In the genomic region with DNA sequence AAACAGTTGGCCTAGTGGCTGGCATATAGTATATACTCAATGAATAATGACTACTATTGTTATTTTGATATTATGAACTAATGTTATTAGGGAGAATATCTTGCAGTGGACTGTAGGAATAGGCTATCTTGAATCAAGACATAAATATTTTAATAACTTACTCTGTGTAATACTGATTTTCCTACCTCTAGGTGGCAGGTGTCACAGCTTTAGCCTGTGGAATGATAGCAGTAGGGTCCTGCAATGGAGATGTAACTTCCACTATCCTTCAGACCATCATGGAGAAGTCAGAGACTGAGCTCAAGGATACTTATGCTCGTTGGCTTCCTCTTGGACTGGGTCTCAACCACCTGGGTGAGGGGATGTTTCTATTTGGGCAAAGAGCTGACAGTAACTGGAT, we compare ENCODE assay signal across 11 cellular contexts. TPM values are rescaled to one million over a fixed set of nuclear protein-coding genes. Genes with fewer than 3 reads are reported as not detected.
DNase-seq lines count a peak whose midpoint lies in the region; ATAC-seq, FAIRE-seq and TF ChIP-seq lines count a peak whose summit lies in the region.
"Had no signal": no experiment of that assay in that cellular context is flagged by ENCODE, and none has a peak within 500 bp of the region (broad histone marks: within the 10 kb centered on the region; RNA-seq: fewer than 3 reads in every experiment).

No MANE protein-coding gene starts in this region.

- no peaks in the 10 kb centered on the region for H3K4me1 ChIP-seq in OCI-LY3 (ENCODE audit: low read length)
- peaks cover 3% of the 10 kb centered on the region for H3K4me1 ChIP-seq in endothelial cell of umbilical vein (ENCODE audit: control insufficient read depth, extremely low read depth, insufficient read depth, low read length)
- H3K4me1 ChIP-seq in small intestine (ENCODE audit: control insufficient read depth in 2 of 2, insufficient read depth in 1 of 2, low read depth in 1 of 2, low read length in 1 of 2) = no peaks in the 10 kb centered on the region

- H3K4me3 ChIP-seq in OCI-LY3 (ENCODE audit: low read length) (no peak overlapping the region), endothelial cell of umbilical vein (replicated peaks in 1 of 3; ENCODE audit: insufficient read depth in 1 of 3, low read depth in 1 of 3, low read length in 3 of 3) (no peak overlapping the region), small intestine (ENCODE audit: low read depth in 1 of 2, low read length in 2 of 2) (no peak overlapping the region)
- H3K4me3 ChIP-seq: stomach had no signal

- H3K27me3 ChIP-seq in OCI-LY3 (ENCODE audit: low read depth, low read length) = no peaks in the 10 kb centered on the region
- H3K27me3 ChIP-seq in endothelial cell of umbilical vein (ENCODE audit: control insufficient read depth in 2 of 2, insufficient read depth in 2 of 2, low read length in 2 of 2) = no peaks in the 10 kb centered on the region
- no peaks in the 10 kb centered on the region for H3K27me3 ChIP-seq in small intestine (ENCODE audit: control insufficient read depth in 2 of 2, insufficient read depth in 2 of 2, low read length in 2 of 2)
- H3K27me3 ChIP-seq: stomach had no signal

- no peak overlapping the region for H2AFZ ChIP-seq in OCI-LY3 (ENCODE audit: low read depth, low read length)
- no peak overlapping the region for H2AFZ ChIP-seq in endothelial cell of umbilical vein (ENCODE audit: low read depth, low read length)

- dilution Hi-C loops in endothelial cell of umbilical vein (cut with MboI; ENCODE audit: extremely low pct_ligation_motif_present, low sequenced_read_pairs) = no loop called here

- intact Hi-C loops in endothelial cell of umbilical vein (cut with micrococcal nuclease) = no loop called here

- CTCF ChIA-PET in endothelial cell of umbilical vein (lab: Charles Lee) = interaction anchor here (0.5 to 2.3 kb wide), 8 partner anchors 10 to 239 kb away, joined by 3 to 10 read pairs (median 4); a partner anchor contains a TSS

- peaks cover 68% of the 10 kb centered on the region for H3K36me3 ChIP-seq in OCI-LY3 (replicated peaks; ENCODE audit: low read depth, low read length)
- H3K36me3 ChIP-seq in endothelial cell of umbilical vein (ENCODE audit: control insufficient read depth in 2 of 2, extremely low read depth in 1 of 2, insufficient read depth in 2 of 2, low read length in 2 of 2) = peaks cover 44 to 53% of the 10 kb centered on the region in 2 experiments
- peaks cover 32 to 41% of the 10 kb centered on the region in 2 donors for H3K36me3 ChIP-seq in small intestine (ENCODE audit: control insufficient read depth in 2 of 2, insufficient read depth in 2 of 2, low read length in 2 of 2)

- 40 to 69% (median 43%) methylated on average over 1 of the region's 1 CpG for WGBS in small intestine, 3 donors

- TF ChIP-seq POLR2A in endothelial cell of umbilical vein (IDR thresholded peaks at IDR 0.05; ENCODE audit: low read depth, low read length) = no peak

- no peak overlapping the region for H3K4me2 ChIP-seq in OCI-LY3 (ENCODE audit: low read length)
- H3K4me2 ChIP-seq in endothelial cell of umbilical vein (ENCODE audit: insufficient read depth, low read length) = no peak overlapping the region

- H3K27ac ChIP-seq in OCI-LY3 (ENCODE audit: low read length) (no peak overlapping the region), endothelial cell of umbilical vein (ENCODE audit: insufficient read depth, low read depth, low read length) (no peak overlapping the region), small intestine (ENCODE audit: low read depth in 1 of 2, low read length in 1 of 2) (no peak overlapping the region)
- H3K27ac ChIP-seq: stomach had no signal

- H3K79me2 ChIP-seq in OCI-LY3 (ENCODE audit: low read length) (peaks cover 9% of the 10 kb centered on the region), endothelial cell of umbilical vein (ENCODE audit: control insufficient read depth, insufficient read depth, low read length) (peaks cover 39% of the 10 kb centered on the region)

- no peaks in the 10 kb centered on the region for H4K20me1 ChIP-seq in OCI-LY3 (ENCODE audit: insufficient read depth, low read length)
- H4K20me1 ChIP-seq in endothelial cell of umbilical vein (replicated peaks; ENCODE audit: control insufficient read depth, extremely low read depth, insufficient read depth, low read length) = no peaks in the 10 kb centered on the region

- ATAC-seq in HG03439 (IDR thresholded peaks at IDR 0.05; ENCODE audit: unreplicated experiment) = no peak

- DNase-seq in SIG-M5 treated with dmso at 0.1 percent for 504 hours (lab: John Stamatoyannopoulos, UW; ENCODE audit: unreplicated experiment) (peak; percentile 32), SIG-M5 (lab: John Stamatoyannopoulos, UW) (no peak), endothelial cell of umbilical vein (ENCODE audit: low read depth, low spot score) (peak; percentile 42), small intestine (peak; percentile 20), NCI-H226 (no peak), NCI-H446 treated with DMSO at 0.1 percent for 48 hours (lab: John Stamatoyannopoulos, UW) (no peak)
- DNase-seq: activated CD4-positive, alpha-beta T cell treated with anti-CD3 and anti-CD28 coated beads, Interleukin-2, amount 50 U/mL, for 4 hours; CD4-positive, alpha-beta memory T cell; stomach had no signal

- peak; percentile 55 for FAIRE-seq in endothelial cell of umbilical vein (lab: Jason Lieb, UNC)
- no peak for FAIRE-seq in small intestine (lab: Jason Lieb, UNC)

- H3K9me3 ChIP-seq in OCI-LY3 (ENCODE audit: insufficient read depth, low read length) (no peaks in the 10 kb centered on the region), endothelial cell of umbilical vein (replicated peaks; ENCODE audit: control insufficient read depth, insufficient read depth, low read length) (no peaks in the 10 kb centered on the region), small intestine (ENCODE audit: control insufficient read depth, low read depth) (no peaks in the 10 kb centered on the region)
- H3K9me3 ChIP-seq: stomach had no signal

- POLR2A ChIA-PET in endothelial cell of umbilical vein (lab: Charles Lee) = no interaction called here

- no peaks in the 10 kb centered on the region for H3K9me1 ChIP-seq in endothelial cell of umbilical vein (replicated peaks; ENCODE audit: control insufficient read depth, extremely low read depth, insufficient read depth, low read length)

- H3K9ac ChIP-seq in OCI-LY3 (ENCODE audit: low read length) (no peak overlapping the region), endothelial cell of umbilical vein (replicated peaks; ENCODE audit: extremely low read depth, insufficient read depth, low read length) (no peak overlapping the region)

- TF ChIP-seq CTCF in OCI-LY3 (IDR thresholded peaks at IDR 0.05; ENCODE audit: low read depth, low read length) = peak; percentile 41
- peak; percentile 23 to 29 for TF ChIP-seq CTCF in endothelial cell of umbilical vein (IDR thresholded peaks at IDR 0.05; ENCODE audit: extremely low read depth in 1 of 2, insufficient read depth in 1 of 2, low read depth in 1 of 2, low read length in 2 of 2)

- BruUV-seq in endothelial cell of umbilical vein (replicated peaks; lab: Mats Ljungman, UMichigan) = no TSS peak

RNA-seq across cellular contexts. Expression of a gene that starts 6.5 kb away (rescaled TPM):
- total RNA-seq in endothelial cell of umbilical vein = 400 and 435 TPM in 2 replicates
- polyA plus RNA-seq in endothelial cell of umbilical vein = 358 and 414 TPM in 2 replicates
- polyA plus RNA-seq in endothelial cell of umbilical vein (2011; cell fraction: cytosol; rRNA removed) = 266 and 278 TPM in 2 replicates
- 416 and 477 TPM in 2 replicates for polyA plus RNA-seq in endothelial cell of umbilical vein (2011; cell fraction: nucleus; rRNA removed)
- 316 and 537 TPM in 2 replicates for polyA plus RNA-seq in endothelial cell of umbilical vein (2012)
- 564 and 571 TPM in 2 replicates for polyA minus RNA-seq in endothelial cell of umbilical vein
- 395 TPM for polyA minus RNA-seq in endothelial cell of umbilical vein (2011; cell fraction: cytosol; rRNA and poly(A)+ RNA removed)
- 166 and 239 TPM in 2 replicates for polyA minus RNA-seq in endothelial cell of umbilical vein (2011; cell fraction: nucleus; rRNA and poly(A)+ RNA removed)
- 100 to 1,000 TPM; 104 to 149 (median 122) TPM for polyA plus RNA-seq in small intestine

RNA-seq across cellular contexts. Expression of a gene that starts 8.8 kb away (rescaled TPM):
- 524 and 532 TPM in 2 replicates for total RNA-seq in endothelial cell of umbilical vein
- polyA plus RNA-seq in endothelial cell of umbilical vein (355 and 401 TPM in 2 replicates), small intestine (100 to 1,000 TPM; 115 to 220 (median 120) TPM)
- 305 and 332 TPM in 2 replicates for polyA plus RNA-seq in endothelial cell of umbilical vein (2011; cell fraction: cytosol; rRNA removed)
- polyA plus RNA-seq in endothelial cell of umbilical vein (2011; cell fraction: nucleus; rRNA removed) = 513 and 525 TPM in 2 replicates
- 236 and 329 TPM in 2 replicates for polyA plus RNA-seq in endothelial cell of umbilical vein (2012)
- 474 and 526 TPM in 2 replicates for polyA minus RNA-seq in endothelial cell of umbilical vein
- 242 TPM for polyA minus RNA-seq in endothelial cell of umbilical vein (2011; cell fraction: cytosol; rRNA and poly(A)+ RNA removed)
- 207 and 228 TPM in 2 replicates for polyA minus RNA-seq in endothelial cell of umbilical vein (2011; cell fraction: nucleus; rRNA and poly(A)+ RNA removed)

RNA-seq across cellular contexts. Expression of a gene that starts 29.8 kb away (rescaled TPM):
- total RNA-seq in endothelial cell of umbilical vein = not detected in 2 replicates
- not detected in 2 replicates for polyA plus RNA-seq in endothelial cell of umbilical vein
- not detected in 2 replicates for polyA plus RNA-seq in endothelial cell of umbilical vein (2011; cell fraction: cytosol; rRNA removed)
- not detected in 2 replicates for polyA plus RNA-seq in endothelial cell of umbilical vein (2011; cell fraction: nucleus; rRNA removed)
- polyA plus RNA-seq in endothelial cell of umbilical vein (2012) = not detected in 2 replicates
- polyA minus RNA-seq in endothelial cell of umbilical vein = not detected in 2 replicates
- polyA minus RNA-seq in endothelial cell of umbilical vein (2011; cell fraction: cytosol; rRNA and poly(A)+ RNA removed) = not detected
- not detected in 2 replicates for polyA minus RNA-seq in endothelial cell of umbilical vein (2011; cell fraction: nucleus; rRNA and poly(A)+ RNA removed)
- 1 to 10 TPM in 1 of 3 donors, not detected in 2; 2.1 TPM for polyA plus RNA-seq in small intestine
- total RNA-seq: CD4-positive, alpha-beta memory T cell had no signal
- polyA plus RNA-seq: CD4-positive, alpha-beta memory T cell; stomach had no signal

RNA-seq across cellular contexts. Expression of a gene that starts 31.8 kb away (rescaled TPM):
- total RNA-seq in endothelial cell of umbilical vein = 19.9 and 26.8 TPM in 2 replicates
- polyA plus RNA-seq in endothelial cell of umbilical vein (29.9 and 34.1 TPM in 2 replicates), small intestine (10 to 100 TPM in 2 of 3 donors, 1 to 10 TPM in 1; 9.7 to 11.3 (median 10.3) TPM)
- polyA plus RNA-seq in endothelial cell of umbilical vein (2011; cell fraction: cytosol; rRNA removed) = 22.5 and 34.2 TPM in 2 replicates
- polyA plus RNA-seq in endothelial cell of umbilical vein (2011; cell fraction: nucleus; rRNA removed) = 27.8 and 36.3 TPM in 2 replicates
- polyA plus RNA-seq in endothelial cell of umbilical vein (2012) = 15.8 and 22.6 TPM in 2 replicates
- polyA minus RNA-seq in endothelial cell of umbilical vein = 19.1 and 21.9 TPM in 2 replicates
- 10.8 TPM for polyA minus RNA-seq in endothelial cell of umbilical vein (2011; cell fraction: cytosol; rRNA and poly(A)+ RNA removed)
- polyA minus RNA-seq in endothelial cell of umbilical vein (2011; cell fraction: nucleus; rRNA and poly(A)+ RNA removed) = 12.3 and 12.8 TPM in 2 replicates

RNA-seq across cellular contexts. Expression of a gene that starts 44.2 kb away (rescaled TPM):
- not detected in 2 replicates for total RNA-seq in endothelial cell of umbilical vein
- polyA plus RNA-seq in endothelial cell of umbilical vein (0.11 TPM in 1 of 2 replicates, not detected in the other), small intestine (under 1 TPM in 1 of 3 donors, not detected in 2; 0.72 TPM)
- 0.06 and 0.07 TPM in 2 replicates for polyA plus RNA-seq in endothelial cell of umbilical vein (2011; cell fraction: cytosol; rRNA removed)
- not detected in 2 replicates for polyA plus RNA-seq in endothelial cell of umbilical vein (2011; cell fraction: nucleus; rRNA removed)
- polyA plus RNA-seq in endothelial cell of umbilical vein (2012) = not detected in 2 replicates
- 0.19 TPM in 1 of 2 replicates, not detected in the other for polyA minus RNA-seq in endothelial cell of umbilical vein
- 5.5 TPM for polyA minus RNA-seq in endothelial cell of umbilical vein (2011; cell fraction: cytosol; rRNA and poly(A)+ RNA removed)
- polyA minus RNA-seq in endothelial cell of umbilical vein (2011; cell fraction: nucleus; rRNA and poly(A)+ RNA removed) = not detected in 2 replicates
- total RNA-seq: stomach had no signal
- polyA plus RNA-seq: CD4-positive, alpha-beta memory T cell had no signal

Comparison
In these comparisons a context has a peak if more than half of its experiments do, and no peak if none do; other contexts are left out.
1. DNase-seq: peak in SIG-M5 treated with dmso at 0.1 percent for 504 hours (single experiment), endothelial cell of umbilical vein (single experiment) and small intestine (single experiment); none in SIG-M5 (single experiment), NCI-H226 (single experiment) and NCI-H446 treated with DMSO at 0.1 percent for 48 hours (single experiment).